Comparison of ENCODE assay signal across 8 cellular contexts in genomic region chr17:48101012-48101720, GRCh38.
DNase-seq lines count a peak whose midpoint lies in the region; ATAC-seq and FAIRE-seq lines count a peak whose summit lies in the region.

CBX1 (minus strand) TSS chr17:48101478; CDS start chr17:48077004, 24,474 bp downstream.

- H3K27ac Mint-ChIP-seq in effector memory CD8-positive, alpha-beta T cell, result peak within 1 kb of the TSS; percentile 76 to 80
- peak within 1 kb of the TSS; percentile 82 for H3K27ac Mint-ChIP-seq in memory B cell

- peaks cover 16 to 24% of the 10 kb centered on the region in 2 donors for H3K4me1 Mint-ChIP-seq in effector memory CD8-positive, alpha-beta T cell (ENCODE audit: low read depth in 2 of 2)
- H3K4me1 Mint-ChIP-seq in memory B cell, result peaks cover 13% of the 10 kb centered on the region

- peak within 1 kb of the TSS; percentile 90 to 93 for H3K4me3 Mint-ChIP-seq in effector memory CD8-positive, alpha-beta T cell
- peak within 1 kb of the TSS; percentile 85 for H3K4me3 Mint-ChIP-seq in memory B cell

- DNase-seq in COR-L47 (lab: John Stamatoyannopoulos, UW) (peak; percentile 96), HTR-8/SVneo (ENCODE audit: insufficient read length, low spot score) (peak; percentile 98), NOMO-1 treated with DMSO at 0.1 percent for 48 hours (lab: John Stamatoyannopoulos, UW; ENCODE audit: unreplicated experiment) (peak; percentile 84), memory B cell (ENCODE audit: low spot score in 2 of 2) (peak; percentile 87 to 88)
- DNase-seq in activated CD8-positive, alpha-beta memory T cell treated with anti-CD3 and anti-CD28 coated beads for 4 hours (ENCODE audit: low read depth in 2 of 2), result peak; percentile 87
- DNase-seq in effector memory CD8-positive, alpha-beta T cell, result peak; percentile 86 to 92 (median 91)
- DNase-seq in stimulated activated CD8-positive, alpha-beta memory T cell treated with anti-CD3 and anti-CD28 coated beads, Interleukin-12 subunit alpha, Interleukin-12 subunit beta, amount 100 ng/mL, for 1 hour (ENCODE audit: low read depth), result peak; percentile 89

- no peaks in the 10 kb centered on the region for H3K9me3 Mint-ChIP-seq in effector memory CD8-positive, alpha-beta T cell
- H3K9me3 Mint-ChIP-seq in memory B cell, result no peaks in the 10 kb centered on the region

- FAIRE-seq in HTR-8/SVneo (lab: Jason Lieb, UNC), result peak; percentile 81

- H3K36me3 Mint-ChIP-seq in effector memory CD8-positive, alpha-beta T cell (ENCODE audit: insufficient read depth), result peaks cover 21% of the 10 kb centered on the region
- peaks cover 2% of the 10 kb centered on the region for H3K36me3 Mint-ChIP-seq in memory B cell

- no peaks in the 10 kb centered on the region for H3K27me3 Mint-ChIP-seq in effector memory CD8-positive, alpha-beta T cell
- H3K27me3 Mint-ChIP-seq in memory B cell, result no peaks in the 10 kb centered on the region

- ATAC-seq in GM21367 (IDR thresholded peaks at IDR 0.05; ENCODE audit: unreplicated experiment) (peak; percentile 84), memory B cell (ENCODE audit: low read depth) (peak; percentile 93)
- ATAC-seq in effector memory CD8-positive, alpha-beta T cell (replicated peaks), result peak; percentile 94

Comparison
In these comparisons a context has a peak if more than half of its experiments do, and no peak if none do; other contexts are left out.
1. Peak in every context shown above with its lines: DNase-seq and ATAC-seq.